Comparison of ENCODE assay signal across 8 cellular contexts in genomic region chr18:48946329-48946835, GRCh38. TPM values are rescaled to one million over a fixed set of nuclear protein-coding genes. Genes with fewer than 3 reads are reported as not detected.
DNase-seq lines count a peak whose midpoint lies in the region; ATAC-seq and TF ChIP-seq lines count a peak whose summit lies in the region.

No MANE protein-coding gene starts in this region.

- H3K4me1 Mint-ChIP-seq in HFFc6 (ENCODE audit: low read depth) (peaks cover 68% of the 10 kb centered on the region), WTC11 (peaks cover 70% of the 10 kb centered on the region)

- no peak for ATAC-seq in WTC11
- ATAC-seq in upper lobe of right lung, result peak; percentile 1
- no peak for ATAC-seq in left colon
- no peak for ATAC-seq in HG03097 (IDR thresholded peaks at IDR 0.05; ENCODE audit: low FRiP score, unreplicated experiment)

- H3K27me3 Mint-ChIP-seq in HFFc6 (ENCODE audit: insufficient read depth) (peaks cover 16% of the 10 kb centered on the region), WTC11 (ENCODE audit: low read depth) (no peaks in the 10 kb centered on the region; the same call in 1 of the 2 replicates)

- H3K4me3 Mint-ChIP-seq in HFFc6 (peak overlapping the region; percentile 100), WTC11 (peak overlapping the region; percentile 97)

- H3K27ac ChIP-seq in upper lobe of right lung, result peak overlapping the region; percentile 95

- H3K4me3 ChIP-seq in AG09309 (ENCODE audit: control insufficient read depth, low read depth, low read length) (peak overlapping the region; percentile 82), upper lobe of right lung (peak overlapping the region; percentile 83)

- CTCF ChIA-PET in WTC11 (lab: Charles Lee), result interaction anchor here (1.8 kb wide), 1 partner anchor 9 kb away, joined by 4 read pairs; no protein-coding TSS in a partner anchor

- H3K27ac Mint-ChIP-seq in HFFc6 (peak overlapping the region; percentile 91), WTC11 (no peak overlapping the region)

- H3K9me3 ChIP-seq in upper lobe of right lung, result no peaks in the 10 kb centered on the region

- peaks cover 68% of the 10 kb centered on the region for H3K4me1 ChIP-seq in upper lobe of right lung

- POLR2A ChIA-PET in WTC11 (lab: Charles Lee), result interaction anchor here (0.7 kb wide), 1 partner anchor 250 kb away, joined by 3 read pairs; no protein-coding TSS in a partner anchor

- DNase-seq in AG09309 (ENCODE audit: low read depth) (no peak), HFFc6 (peak; percentile 79), WTC11 (ENCODE audit: low spot score) (no peak), kidney glomerular epithelial cell (lab: John Stamatoyannopoulos, UW) (peak; percentile 67), upper lobe of right lung (peak; percentile 69), left colon (no peak), CD1c-positive myeloid dendritic cell (ENCODE audit: extremely low spot score) (no peak)

- no peaks in the 10 kb centered on the region for H3K27me3 ChIP-seq in upper lobe of right lung

- H3K36me3 Mint-ChIP-seq in HFFc6 (ENCODE audit: low read depth) (peaks cover 75% of the 10 kb centered on the region), WTC11 (peaks cover 52% of the 10 kb centered on the region)

- intact Hi-C loops in upper lobe of right lung (cut with DNase I), result loop anchor here (10.0 kb wide), 1 partner anchor 272 kb away; no protein-coding TSS in a partner anchor
- intact Hi-C loops in left colon (cut with DNase I, micrococcal nuclease), result no loop called here

- no peak for TF ChIP-seq CTCF in AG09309 (IDR thresholded peaks at IDR 0.05; ENCODE audit: control insufficient read depth, insufficient read depth, low read depth, low read length, missing control alignments)
- no peak for TF ChIP-seq CTCF in HFFc6 (IDR thresholded peaks at IDR 0.05)
- no peak for TF ChIP-seq CTCF in WTC11 (IDR thresholded peaks at IDR 0.05)
- no peak for TF ChIP-seq CTCF in upper lobe of right lung (IDR thresholded peaks at IDR 0.05)

- H3K9me3 Mint-ChIP-seq in HFFc6, result peaks cover 4% of the 10 kb centered on the region; the same call in 1 of the 2 replicates
- H3K9me3 Mint-ChIP-seq in WTC11, result no peaks in the 10 kb centered on the region

- H3K36me3 ChIP-seq in upper lobe of right lung, result peaks cover 16% of the 10 kb centered on the region

TF ChIP-seq in WTC11, 78 proteins besides CTCF, POLR2A, EP300 and RAD21:
- TF ChIP-seq E2F4 (CRISPR knock-in tag; IDR thresholded peaks at IDR 0.05; ENCODE audit: borderline replicate concordance, low read depth) (no peak), TEAD4 (CRISPR knock-in tag; IDR thresholded peaks at IDR 0.05) (no peak), ZNF396 (CRISPR knock-in tag; IDR thresholded peaks at IDR 0.05; ENCODE audit: borderline replicate concordance) (no peak), ZNF138 (CRISPR knock-in tag; conservative IDR thresholded peaks at IDR 0.05) (no peak), HMGXB4 (CRISPR knock-in tag; IDR thresholded peaks at IDR 0.05) (no peak), ZNF317 (CRISPR knock-in tag; IDR thresholded peaks at IDR 0.05; ENCODE audit: borderline replicate concordance, low read depth) (no peak), GABPB1 (CRISPR knock-in tag; IDR thresholded peaks at IDR 0.05) (no peak), FOXP4 (CRISPR knock-in tag; IDR thresholded peaks at IDR 0.05) (no peak), ZSCAN18 (CRISPR knock-in tag; IDR thresholded peaks at IDR 0.05) (no peak), NR3C1 (CRISPR knock-in tag; conservative IDR thresholded peaks at IDR 0.05; ENCODE audit: low read depth) (no peak), ZNF121 (CRISPR knock-in tag; IDR thresholded peaks at IDR 0.05) (no peak), IRF2 (CRISPR knock-in tag; IDR thresholded peaks at IDR 0.05; ENCODE audit: borderline replicate concordance, low read depth) (no peak), AR (CRISPR knock-in tag; IDR thresholded peaks at IDR 0.05) (no peak), TCF7 (CRISPR knock-in tag; IDR thresholded peaks at IDR 0.05; ENCODE audit: low read depth) (no peak), ELF4 (CRISPR knock-in tag; IDR thresholded peaks at IDR 0.05; ENCODE audit: low read depth) (no peak)

RNA-seq across cellular contexts. Expression of gene SMAD7, which starts 4.4 kb away (rescaled TPM):
- 10 to 100 TPM; 29.6 to 35.8 (median 30.7) TPM for total RNA-seq in HFFc6 (2021; fragmentation: NEBNext Ultra II Directional; extraction: Animal tissue kit (Norgen Biotek cat#: 25700))
- total RNA-seq in WTC11 (2021), result 26.7 to 44.7 TPM (median 29.5 TPM) in 3 replicates
- 68.9 TPM for total RNA-seq in upper lobe of right lung
- total RNA-seq in left colon, result 10 to 100 TPM; 36.4 to 50.0 TPM

Comparison
In these comparisons a context has a peak if more than half of its experiments do, and no peak if none do; other contexts are left out.
1. DNase-seq: peak in HFFc6 (single experiment), kidney glomerular epithelial cell (single experiment) and upper lobe of right lung (single experiment); none in AG09309 (single experiment), WTC11 (single experiment), left colon (0 of 2) and CD1c-positive myeloid dendritic cell (single experiment).